ENCODE assay signal across 8 cellular contexts in genomic region chr17:42979511-42980273, GRCh38. TPM values are rescaled to one million over a fixed set of nuclear protein-coding genes. Genes with fewer than 3 reads are reported as not detected.
DNase-seq lines count a peak whose midpoint lies in the region; ATAC-seq lines count a peak whose summit lies in the region.

Gene PTGES3L, minus strand, starts transcription at chr17:42980080. Its CDS starts 27 bp downstream, at chr17:42980053.

- peak within 1 kb of the TSS; percentile 85 for H3K4me3 ChIP-seq in trophoblast cell (ENCODE audit: low read depth, low read length)

- ATAC-seq in HG02885 (IDR thresholded peaks at IDR 0.05; ENCODE audit: poor library complexity, unreplicated experiment) (peak; percentile 27), HG02623 (IDR thresholded peaks at IDR 0.05; ENCODE audit: unreplicated experiment) (no peak)

- H3K9ac ChIP-seq in trophoblast cell (ENCODE audit: low read length): peak within 1 kb of the TSS; percentile 62

- H2AFZ ChIP-seq in trophoblast cell (ENCODE audit: insufficient read depth, low read length, poor library complexity): peak within 1 kb of the TSS; percentile 87

- peak within 1 kb of the TSS; percentile 94 for H4K8ac ChIP-seq in trophoblast cell (ENCODE audit: low read depth, low read length)

- no peaks in the 10 kb centered on the region for H3K9me3 ChIP-seq in trophoblast cell (ENCODE audit: insufficient read depth, low read depth, low read length)

- H3K27ac Mint-ChIP-seq in activated naive CD8-positive, alpha-beta T cell: peak within 1 kb of the TSS; percentile 96

- H3K18ac ChIP-seq in trophoblast cell (ENCODE audit: low read length): peak within 1 kb of the TSS; percentile 71

- H2BK120ac ChIP-seq in trophoblast cell (ENCODE audit: insufficient read depth, low read length, poor library complexity): peak within 1 kb of the TSS; percentile 64

- H3K27ac ChIP-seq in trophoblast cell (ENCODE audit: low read depth, low read length): peak within 1 kb of the TSS; percentile 65

- peak within 1 kb of the TSS; percentile 95 for H3K4me3 Mint-ChIP-seq in activated naive CD8-positive, alpha-beta T cell

- peaks cover 2% of the 10 kb centered on the region for H3K36me3 Mint-ChIP-seq in activated naive CD8-positive, alpha-beta T cell

- H3K4me1 ChIP-seq in trophoblast cell (ENCODE audit: control insufficient read depth in 1 of 2, insufficient read depth in 2 of 2, low read length in 2 of 2): peaks cover 5 to 7% of the 10 kb centered on the region in 2 experiments

- H3K23ac ChIP-seq in trophoblast cell (ENCODE audit: low read length): no peak within 1 kb of the TSS

- H2BK5ac ChIP-seq in trophoblast cell (ENCODE audit: low read depth, low read length, poor library complexity): peak within 1 kb of the TSS; percentile 42

- peak within 1 kb of the TSS; percentile 83 for H3K14ac ChIP-seq in trophoblast cell (ENCODE audit: low read length)

- no peaks in the 10 kb centered on the region for H3K27me3 ChIP-seq in trophoblast cell (ENCODE audit: insufficient read depth, low read length)

- WGBS in trophoblast cell (ENCODE audit: extremely low coverage, insufficient coverage, insufficient read length): no CpG with 5 or more reads among the region's 21 CpGs

- H4K91ac ChIP-seq in trophoblast cell (ENCODE audit: low read depth, low read length): peak within 1 kb of the TSS; percentile 71

- peak within 1 kb of the TSS; percentile 41 for H2BK12ac ChIP-seq in trophoblast cell (ENCODE audit: low read length)

- H2AK5ac ChIP-seq in trophoblast cell (ENCODE audit: low read length): peak within 1 kb of the TSS; percentile 4

- no peaks in the 10 kb centered on the region for H3K27me3 Mint-ChIP-seq in activated naive CD8-positive, alpha-beta T cell

- peaks cover 9% of the 10 kb centered on the region for H3K79me1 ChIP-seq in trophoblast cell (ENCODE audit: low read length)

- H3K4ac ChIP-seq in trophoblast cell (ENCODE audit: low read depth, low read length): peak within 1 kb of the TSS; percentile 47

- H3K9me3 Mint-ChIP-seq in activated naive CD8-positive, alpha-beta T cell (ENCODE audit: low read depth): no peaks in the 10 kb centered on the region

- peak within 1 kb of the TSS; percentile 76 for H3K4me2 ChIP-seq in trophoblast cell (ENCODE audit: low read length)

- peak; percentile 71 for DNase-seq in EL
- peak; percentile 32 for DNase-seq in NCI-H524 treated with DMSO at 0.1 percent for 48 hours (lab: John Stamatoyannopoulos, UW)
- DNase-seq in cardiac septum (ENCODE audit: low spot score): peak; percentile 84
- peak; percentile 66 to 77 for DNase-seq in trophoblast cell
- no peak for DNase-seq in NK-92 (lab: John Stamatoyannopoulos, UW; ENCODE audit: unreplicated experiment)

- peak within 1 kb of the TSS; percentile 74 for H4K12ac ChIP-seq in trophoblast cell (ENCODE audit: low read depth, low read length)

- peaks cover 10% of the 10 kb centered on the region for H3K79me2 ChIP-seq in trophoblast cell (ENCODE audit: control insufficient read depth, insufficient read depth, low read length, poor library complexity)

- intact Hi-C loops in cardiac septum (cut with DNase I): loop anchor here (2.0 kb wide), 2 partner anchors 15 to 17 kb away; partner anchors contain the start of gene AARSD1

- H3K36me3 ChIP-seq in trophoblast cell (ENCODE audit: control insufficient read depth in 1 of 2, insufficient read depth in 2 of 2, low read length in 2 of 2): no peaks in the 10 kb centered on the region

- H3K4me1 Mint-ChIP-seq in activated naive CD8-positive, alpha-beta T cell (ENCODE audit: low read depth): peaks cover 27% of the 10 kb centered on the region

RNA-seq across cellular contexts. Expression of gene PTGES3L, which starts in this region (rescaled TPM):
- total RNA-seq in cardiac septum: 51.2 TPM
- 1.5 and 1.8 TPM in 2 replicates for polyA plus RNA-seq in trophoblast cell (2013)
